ENCODE assay signal across 10 cellular contexts in genomic region chr4:72909461-72909860, GRCh38.
DNase-seq lines count a peak whose midpoint lies in the region; ATAC-seq, FAIRE-seq and TF ChIP-seq lines count a peak whose summit lies in the region.
"Had no signal": no experiment of that assay in that cellular context is flagged by ENCODE, and none has a peak within 500 bp of the region (broad histone marks: within the 10 kb centered on the region; RNA-seq: fewer than 3 reads in every experiment).

No MANE protein-coding gene starts in this region.

- no peak overlapping the region for H3K4me2 ChIP-seq in HepG2 (ENCODE audit: low read depth, low read length)

- TF ChIP-seq RAD21 in HepG2 (CRISPR knock-in tag; IDR thresholded peaks at IDR 0.05): no peak

- peak; percentile 74 for ATAC-seq in HepG2
- ATAC-seq in GM18517 (IDR thresholded peaks at IDR 0.05; ENCODE audit: unreplicated experiment): no peak

- no peaks in the 10 kb centered on the region for H4K20me1 ChIP-seq in HepG2 (ENCODE audit: insufficient read depth, low read length)

- CTCF ChIA-PET in HepG2 (lab: Yijun Ruan, JAX; ENCODE audit: low intra/inter-chr PET ratio, low total read pairs): interaction anchor here (0.9 to 1.7 kb wide), 2 partner anchors 207 to 405 kb away, joined by 4 read pairs; no protein-coding TSS in a partner anchor

- no peaks in the 10 kb centered on the region for H3K79me2 ChIP-seq in HepG2 (ENCODE audit: insufficient read depth, low read length)

- H3K9ac ChIP-seq in HepG2 (ENCODE audit: insufficient read depth, low read depth, low read length): no peak overlapping the region

- peak; percentile 22 for TF ChIP-seq CTCF in AG09319 (IDR thresholded peaks at IDR 0.05; ENCODE audit: low read depth, low read length)
- TF ChIP-seq CTCF in astrocyte of the spinal cord (IDR thresholded peaks at IDR 0.05; ENCODE audit: low read depth, low read length): peak; percentile 21
- TF ChIP-seq CTCF in HepG2 (CRISPR knock-in tag; IDR thresholded peaks at IDR 0.05): peak; percentile 51

- H3K36me3 ChIP-seq in HepG2 (replicated peaks in 1 of 2; ENCODE audit: control insufficient read depth in 1 of 2, insufficient read depth in 2 of 2, low read length in 2 of 2): no peaks in the 10 kb centered on the region

- in situ Hi-C loops in astrocyte of the spinal cord (cut with HindIII; ENCODE audit: low sequenced_read_pairs): no loop called here
- in situ Hi-C loops in HepG2 (cut with HindIII; ENCODE audit: extremely low pct_ligation_motif_present, low pct_unique_long_range_greater_than_20kb): no loop called here

- no peak for TF ChIP-seq POLR2A in HepG2 (IDR thresholded peaks at IDR 0.05; ENCODE audit: insufficient read depth in 1 of 2, low read depth in 2 of 2, low read length in 2 of 2)

- POLR2A ChIA-PET in HepG2 (lab: Yijun Ruan, JAX): no interaction called here

- TF ChIP-seq EP300 in HepG2 (IDR thresholded peaks at IDR 0.05; ENCODE audit: low read depth in 2 of 2, low read length in 2 of 2) (no peak), HepG2 (CRISPR knock-in tag; IDR thresholded peaks at IDR 0.05; ENCODE audit: borderline replicate concordance) (no peak)

- H3K4me1 ChIP-seq in HepG2 (ENCODE audit: insufficient read depth, low read length): no peaks in the 10 kb centered on the region

- intact Hi-C loops in HepG2 (cut with micrococcal nuclease; ENCODE audit: unreplicated experiment): loop anchor here (1.0 kb wide), 2 partner anchors 207 to 404 kb away; no protein-coding TSS in a partner anchor

- H3K4me3 ChIP-seq in astrocyte of the spinal cord (ENCODE audit: low read depth, low read length) (no peak overlapping the region), HepG2 (replicated peaks in 1 of 3; ENCODE audit: insufficient read depth in 1 of 3, low read depth in 2 of 3, low read length in 3 of 3) (no peak overlapping the region)

- no TSS peak for BruUV-seq in HepG2 (replicated peaks; lab: Mats Ljungman, UMichigan)

- H3K27me3 ChIP-seq in HepG2 (ENCODE audit: control insufficient read depth in 1 of 2, insufficient read depth in 2 of 2, low read length in 2 of 2): no peaks in the 10 kb centered on the region

- H3K9me3 ChIP-seq in HepG2 (ENCODE audit: low read length): no peaks in the 10 kb centered on the region

- DNase-seq in AG09319 (ENCODE audit: extremely low read depth, low read depth): no peak
- DNase-seq in HPDE6-E6E7 (ENCODE audit: extremely low spot score): peak; percentile 32
- no peak for DNase-seq in astrocyte of the spinal cord (ENCODE audit: low read depth, low spot score)
- DNase-seq in HepG2 (ENCODE audit: low spot score): peak; percentile 10
- DNase-seq in activated CD4-positive, alpha-beta T cell treated with anti-CD3 and anti-CD28 coated beads, Interleukin-2, amount 50 U/mL, for 48 hours: no peak
- no peak for DNase-seq in hypothalamus (lab: John Stamatoyannopoulos, UW)
- DNase-seq in NCI-H446 treated with DMSO at 0.1 percent for 48 hours (lab: John Stamatoyannopoulos, UW): no peak
- DNase-seq: activated T-cell treated with anti-CD3 and anti-CD28 coated beads for 4 hours; CD8-positive, alpha-beta memory T cell had no signal

- 0% methylated on average over 1 of the region's 1 CpG for WGBS in HepG2 (ENCODE audit: low lambda C conversion rate)

- H2AFZ ChIP-seq in HepG2 (ENCODE audit: low read length): no peak overlapping the region

- FAIRE-seq in HepG2 (lab: Jason Lieb, UNC): no peak

- H3K27ac ChIP-seq in HepG2 (ENCODE audit: extremely low read length, insufficient read depth, low read length): no peak overlapping the region

TF ChIP-seq in HepG2, 621 proteins besides CTCF, POLR2A, EP300 and RAD21:
- peak; percentile 44 for TF ChIP-seq STAG1 (CRISPR knock-in tag; IDR thresholded peaks at IDR 0.05)
- no peak for TF ChIP-seq PRDM10 (CRISPR knock-in tag; IDR thresholded peaks at IDR 0.05; ENCODE audit: low read depth)
TF ChIP-seq in HepG2: peak in this region for 1.

Comparison
In these comparisons a context has a peak if more than half of its experiments do, and no peak if none do; other contexts are left out.
1. DNase-seq: peak in HPDE6-E6E7 (single experiment) and HepG2 (single experiment); none in AG09319 (single experiment), astrocyte of the spinal cord (single experiment), activated CD4-positive, alpha-beta T cell treated with anti-CD3 and anti-CD28 coated beads, Interleukin-2, amount 50 U/mL, for 48 hours (0 of 2), hypothalamus (0 of 51) and NCI-H446 treated with DMSO at 0.1 percent for 48 hours (single experiment).
2. Peak in every context shown above with its lines, with median percentiles within 50 percentile points of each other: CTCF ChIP-seq.